In genomic region chr12:124738636-124739467, GRCh38 we compare ENCODE assay signal across 1 cellular context.
A peak's percentile ranks its signal among the peaks of the same experiment; 100 is the strongest.
TF ChIP-seq lines count a peak whose summit lies in the region.

No MANE protein-coding gene starts in this region.

TF ChIP-seq in HepG2, 621 proteins besides CTCF, POLR2A, EP300 and RAD21 (continued from another document):
- TF ChIP-seq ZNF749 (CRISPR knock-in tag; IDR thresholded peaks at IDR 0.05; ENCODE audit: borderline replicate concordance) (no peak), SRSF4 (IDR thresholded peaks at IDR 0.05; ENCODE audit: low read depth, low read length, poor library complexity, severe bottlenecking) (no peak), RFX3 (CRISPR knock-in tag; IDR thresholded peaks at IDR 0.05) (no peak), MYPOP (CRISPR knock-in tag; IDR thresholded peaks at IDR 0.05) (no peak), ZSCAN29 (CRISPR knock-in tag; conservative IDR thresholded peaks at IDR 0.05) (no peak), RAD51 (IDR thresholded peaks at IDR 0.05; ENCODE audit: borderline replicate concordance) (peak; percentile 9; the same call in 1 of the 2 replicates), ZSCAN20 (CRISPR knock-in tag; IDR thresholded peaks at IDR 0.05; ENCODE audit: borderline replicate concordance) (no peak), EHMT2 (IDR thresholded peaks at IDR 0.05; ENCODE audit: borderline replicate concordance, low read depth, low read length) (no peak)
TF ChIP-seq in HepG2: peak in this region for 77.
